Comparison of ENCODE assay signal across 1 cellular context in the genomic region with DNA sequence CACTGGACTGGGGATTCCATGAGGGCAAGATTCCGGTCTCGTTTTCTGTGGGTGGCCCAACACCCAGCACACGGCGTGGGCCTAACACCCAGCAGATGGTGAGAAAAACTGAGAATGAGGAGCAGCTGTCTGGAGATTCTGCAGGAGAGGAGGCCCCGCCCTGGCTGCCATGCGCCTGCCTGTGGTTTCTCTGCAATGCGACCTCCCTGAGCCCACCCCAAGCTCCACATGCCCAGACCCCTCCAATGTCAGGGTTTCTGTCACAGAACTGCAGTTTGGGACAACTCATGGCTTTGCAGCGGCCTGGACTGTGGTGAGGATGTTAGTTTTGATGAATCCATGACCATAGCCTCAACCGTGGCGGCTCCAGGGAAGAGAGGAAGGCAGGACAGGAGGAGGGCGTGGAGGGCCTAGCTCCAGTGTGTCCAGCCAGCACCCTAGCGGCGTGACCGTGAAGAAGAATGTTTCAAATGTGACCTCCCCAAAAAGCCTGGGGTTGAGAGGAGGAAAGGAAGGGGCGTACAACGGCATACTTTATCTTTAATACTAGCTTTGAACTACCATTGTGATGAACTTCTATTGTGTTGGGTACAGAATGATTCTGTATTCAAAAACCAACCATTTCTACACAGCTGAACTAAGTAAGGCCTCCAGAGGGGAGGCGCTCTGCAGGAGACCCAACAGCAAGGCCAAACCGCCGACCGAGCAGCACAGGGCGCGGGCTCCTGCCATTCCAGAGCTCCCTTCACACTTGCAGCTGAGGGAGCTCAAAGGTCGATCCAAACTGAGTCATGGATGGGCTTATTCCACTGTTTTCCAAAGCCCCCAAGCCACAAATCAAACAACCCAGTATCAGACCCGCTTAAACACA.
TF ChIP-seq lines count a peak whose summit lies in the region.

No MANE protein-coding gene starts in this region.

TF ChIP-seq in IMR-90, 13 proteins besides CTCF, POLR2A, EP300 and RAD21:
- TF ChIP-seq NFE2L2 (IDR thresholded peaks at IDR 0.05; ENCODE audit: low read depth, low read length) = no peak
- no peak for TF ChIP-seq MXI1 (IDR thresholded peaks at IDR 0.05; ENCODE audit: borderline replicate concordance, low read depth, low read length)
- TF ChIP-seq MAZ (IDR thresholded peaks at IDR 0.05; ENCODE audit: borderline replicate concordance, low read depth, low read length) = no peak
- TF ChIP-seq BHLHE40 (IDR thresholded peaks at IDR 0.05; ENCODE audit: low read depth, low read length) = no peak
- TF ChIP-seq SMC3 (IDR thresholded peaks at IDR 0.05; ENCODE audit: low read depth, low read length) = no peak
- TF ChIP-seq FOS (IDR thresholded peaks at IDR 0.05; ENCODE audit: low read depth, low read length) = no peak
- no peak for TF ChIP-seq RCOR1 (IDR thresholded peaks at IDR 0.05; ENCODE audit: insufficient replicate concordance, low read length)
- TF ChIP-seq USF2 (IDR thresholded peaks at IDR 0.05; ENCODE audit: low read depth, low read length) = no peak
